Comparison of ENCODE assay signal across 10 cellular contexts in the genomic region with DNA sequence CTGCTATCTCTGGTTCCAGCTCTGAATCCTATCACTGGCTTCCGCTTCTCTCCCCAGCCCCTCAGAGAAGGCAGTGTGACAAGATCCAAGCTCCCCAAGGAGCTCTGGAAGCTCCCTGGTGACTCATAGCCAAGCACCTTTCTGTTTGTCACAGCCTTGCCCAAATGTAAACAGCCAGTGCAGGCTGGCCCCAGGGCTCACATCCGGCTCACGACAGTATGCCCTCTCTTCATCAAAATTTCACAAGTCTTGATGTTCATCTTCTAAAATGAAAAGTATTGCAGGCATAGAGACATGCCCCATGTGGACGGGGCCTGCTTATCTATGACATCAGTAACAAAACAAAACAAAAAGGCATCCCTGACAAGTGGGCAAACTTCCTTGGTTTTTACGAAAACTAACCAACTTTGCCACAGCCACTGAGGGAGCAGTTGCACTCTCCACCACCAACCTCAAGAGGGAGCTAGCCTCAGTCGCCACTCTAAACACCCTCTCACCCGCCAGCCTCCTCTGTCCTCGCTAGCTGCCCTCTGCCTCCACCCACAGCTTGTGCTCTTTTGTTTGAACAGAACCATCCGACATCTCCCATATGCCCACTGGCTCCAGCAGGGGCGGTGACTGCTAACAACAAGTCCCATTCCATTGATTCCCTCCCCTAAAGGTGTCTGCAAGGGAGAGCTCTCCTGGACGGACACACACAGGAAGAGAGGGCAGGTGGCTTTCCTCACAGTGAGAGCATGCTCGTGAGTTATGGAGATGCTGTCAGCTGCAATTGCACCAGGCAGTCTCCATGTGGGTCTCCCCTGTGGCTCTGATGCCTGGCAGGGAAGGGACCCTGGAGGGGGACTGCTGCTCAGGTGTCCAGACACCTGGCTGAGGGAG.
DNase-seq lines count a peak whose midpoint lies in the region; ATAC-seq, FAIRE-seq and TF ChIP-seq lines count a peak whose summit lies in the region.
"Had no signal": no experiment of that assay in that cellular context is flagged by ENCODE, and none has a peak within 500 bp of the region (broad histone marks: within the 10 kb centered on the region; RNA-seq: fewer than 3 reads in every experiment).

No MANE protein-coding gene starts in this region.

- TF ChIP-seq RAD21 in A549 (conservative IDR thresholded peaks at IDR 0.05 in 1 of 2, IDR thresholded peaks at IDR 0.05 in 1 of 2): peak; percentile 31 to 42; a peak in 3 of 5 replicates

- TF ChIP-seq CTCF in A549 (IDR thresholded peaks at IDR 0.05): peak; percentile 59

- peak; percentile 82 for FAIRE-seq in A549 (lab: Jason Lieb, UNC)

- POLR2A ChIA-PET in A549 (lab: Yijun Ruan, JAX): interaction anchor here (1.4 kb wide), 1 partner anchor 36 kb away, joined by 4 read pairs; no protein-coding TSS in a partner anchor
- POLR2A ChIA-PET in HEK293T (lab: Yijun Ruan, JAX): no interaction called here

- H3K4me2 ChIP-seq in A549: peak overlapping the region; percentile 86

- no peak for TF ChIP-seq POLR2A in A549 (IDR thresholded peaks at IDR 0.05; ENCODE audit: low read length)

- H3K9me3 ChIP-seq in A549: no peaks in the 10 kb centered on the region

- ATAC-seq in A549 (peak; percentile 82 to 92), GM18517 (IDR thresholded peaks at IDR 0.05; ENCODE audit: unreplicated experiment) (no peak), HG02981 (IDR thresholded peaks at IDR 0.05; ENCODE audit: unreplicated experiment) (no peak), GM21526 (IDR thresholded peaks at IDR 0.05; ENCODE audit: low FRiP score, unreplicated experiment) (no peak)

- peak; percentile 84 to 89 for DNase-seq in A549 (ENCODE audit: low read depth in 1 of 2, low spot score in 1 of 2)
- DNase-seq in HEK293T (ENCODE audit: extremely low spot score): peak; percentile 56
- DNase-seq in SW480 (ENCODE audit: low spot score): peak; percentile 69
- peak; percentile 69 for DNase-seq in iPS-NIHi11 (ENCODE audit: low spot score)
- no peak for DNase-seq in activated CD4-positive, alpha-beta T cell treated with anti-CD3 and anti-CD28 coated beads, Interleukin-2, amount 50 U/mL, for 1 hour
- DNase-seq: activated naive CD8-positive, alpha-beta T cell treated with anti-CD3 and anti-CD28 coated beads, Interleukin-2, amount 10 ng/mL, durations not matched to agents 7 days and 5 days; KG1 had no signal

- peak overlapping the region; percentile 71 to 85 for H3K27ac ChIP-seq in A549

- TF ChIP-seq EP300 in A549 (IDR thresholded peaks at IDR 0.05): no peak

- peaks cover 32% of the 10 kb centered on the region for H3K4me1 ChIP-seq in A549

- CTCF ChIA-PET in A549 (lab: Yijun Ruan, JAX) (interaction anchor here (0.5 to 7.8 kb wide), 18 partner anchors 9 to 691 kb away, joined by 3 to 56 read pairs (median 4); no protein-coding TSS in a partner anchor), HEK293T (lab: Yijun Ruan, JAX) (interaction anchor here (0.8 to 1.7 kb wide), 6 partner anchors 9 to 31 kb away, joined by 4 to 10 read pairs (median 6); no protein-coding TSS in a partner anchor)

- WGBS in A549 (ENCODE audit: missing lambda C conversion rate): 12% methylated on average over 12 of the region's 12 CpGs

- H3K4me3 ChIP-seq in A549: peak overlapping the region; percentile 34

TF ChIP-seq in A549, 52 proteins besides CTCF, POLR2A, EP300 and RAD21:
- TF ChIP-seq CEBPB (IDR thresholded peaks at IDR 0.05): no peak
- TF ChIP-seq CBX2 (IDR thresholded peaks at IDR 0.05; ENCODE audit: borderline replicate concordance, low read depth): no peak
- TF ChIP-seq FOSL2 (IDR thresholded peaks at IDR 0.05): peak; percentile 49; the same call in 1 of the 2 replicates
- TF ChIP-seq FOSL2 (CRISPR knock-in tag; IDR thresholded peaks at IDR 0.05): peak; percentile 86
- TF ChIP-seq JUNB (IDR thresholded peaks at IDR 0.05): peak; percentile 48
- TF ChIP-seq MAX (IDR thresholded peaks at IDR 0.05): peak; percentile 17; the same call in 1 of the 2 replicates
- TF ChIP-seq SMC3 (IDR thresholded peaks at IDR 0.05): 0 out of 3 replicates have a peak, but pooled peaks have one; percentile 1
- TF ChIP-seq, protein P1, sequence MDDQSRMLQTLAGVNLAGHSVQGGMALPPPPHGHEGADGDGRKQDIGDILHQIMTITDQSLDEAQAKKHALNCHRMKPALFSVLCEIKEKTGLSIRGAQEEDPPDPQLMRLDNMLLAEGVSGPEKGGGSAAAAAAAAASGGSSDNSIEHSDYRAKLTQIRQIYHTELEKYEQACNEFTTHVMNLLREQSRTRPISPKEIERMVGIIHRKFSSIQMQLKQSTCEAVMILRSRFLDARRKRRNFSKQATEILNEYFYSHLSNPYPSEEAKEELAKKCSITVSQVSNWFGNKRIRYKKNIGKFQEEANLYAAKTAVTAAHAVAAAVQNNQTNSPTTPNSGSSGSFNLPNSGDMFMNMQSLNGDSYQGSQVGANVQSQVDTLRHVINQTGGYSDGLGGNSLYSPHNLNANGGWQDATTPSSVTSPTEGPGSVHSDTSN (IDR thresholded peaks at IDR 0.05): no peak
- 0 out of 2 replicates have a peak, but pooled peaks have one; percentile 38 for TF ChIP-seq GATA3 (IDR thresholded peaks at IDR 0.05; ENCODE audit: borderline replicate concordance)

TF ChIP-seq in HEK293T, 16 proteins besides CTCF, POLR2A, EP300 and RAD21:
- no peak for TF ChIP-seq ZNF384 (IDR thresholded peaks at IDR 0.05)
- TF ChIP-seq BHLHE40 (IDR thresholded peaks at IDR 0.05; ENCODE audit: borderline replicate concordance): no peak
- TF ChIP-seq FOXA1 (IDR thresholded peaks at IDR 0.05): no peak
- no peak for TF ChIP-seq LEF1 (IDR thresholded peaks at IDR 0.05; ENCODE audit: borderline replicate concordance)
- TF ChIP-seq SUZ12 (IDR thresholded peaks at IDR 0.05): no peak
- no peak for TF ChIP-seq FOXM1 (IDR thresholded peaks at IDR 0.05; ENCODE audit: borderline replicate concordance)
- TF ChIP-seq HDGF (IDR thresholded peaks at IDR 0.05; ENCODE audit: borderline replicate concordance): no peak
- no peak for TF ChIP-seq FOXK2 (IDR thresholded peaks at IDR 0.05)
- no peak for TF ChIP-seq CTBP1 (IDR thresholded peaks at IDR 0.05; ENCODE audit: borderline replicate concordance)
- no peak for TF ChIP-seq PKNOX1 (IDR thresholded peaks at IDR 0.05)

Comparison
In these comparisons a context has a peak if more than half of its experiments do, and no peak if none do; other contexts are left out.
1. ATAC-seq: peak in A549 (2 of 2); none in GM18517 (single experiment), HG02981 (single experiment) and GM21526 (single experiment).